ENCODE assay signal across 25 cellular contexts in genomic region chr2:181161615-181162014, GRCh38.
"Had no signal": no experiment of that assay in that cellular context is flagged by ENCODE, and none has a peak within 500 bp of the region (broad histone marks: within the 10 kb centered on the region; RNA-seq: fewer than 3 reads in every experiment).

No MANE protein-coding gene starts in this region.

- DNase-seq: colonic mucosa; effector CD8-positive, alpha-beta T cell; foreskin keratinocyte; hypothalamus; mesenchymal stem cell; mucosa of descending colon; naive B cell; nucleus accumbens; sigmoid colon; stimulated activated CD4-positive, alpha-beta T cell treated with anti-CD3 and anti-CD28 coated beads, Interleukin-2, amount 100 ng/mL, for 24 hours; stimulated activated CD4-positive, alpha-beta T cell treated with anti-CD3 and anti-CD28 coated beads, Interleukin-4, amount 100 ng/mL, for 24 hours; stimulated activated naive CD8-positive, alpha-beta T cell treated with anti-CD3 and anti-CD28 coated beads, Interleukin-15, Interleukin-2, amounts not matched to agents 100 U/mL and 50 U/mL, for 24 hours; substantia nigra; testis; tibial artery had no signal

- H3K36me3 ChIP-seq: colonic mucosa, esophagus muscularis mucosa, prostate gland, right atrium auricular region, sigmoid colon, tibial artery had no signal

- ATAC-seq: foreskin keratinocyte; mucosa of descending colon; stimulated activated memory B cell treated with anti-CD40 and anti-IgM and Interleukin-4, amounts not matched to agents 10 μg/mL and 1 μg/mL and 100 μg/mL, for 72 hours; stimulated activated naive CD8-positive, alpha-beta T cell treated with anti-CD3 and anti-CD28 coated beads, Interleukin-15, Interleukin-2, amounts not matched to agents 100 U/mL and 50 U/mL, for 24 hours had no signal

- H3K4me1 Mint-ChIP-seq: mesothelial cell of epicardium, nephron had no signal

- H3K27me3 Mint-ChIP-seq: dendritic cell treated with granulocyte-macrophage colony-stimulating factor and Interleukin-4, amounts not matched to agents 40 ng/mL and 50 ng/mL, for 4 days; naive B cell; stimulated activated memory B cell treated with anti-CD40 and anti-IgM and Interleukin-4, amounts not matched to agents 10 μg/mL and 1 μg/mL and 100 μg/mL, for 72 hours; type B pancreatic cell had no signal

- H3K27ac Mint-ChIP-seq: dendritic cell treated with granulocyte-macrophage colony-stimulating factor and Interleukin-4, amounts not matched to agents 40 ng/mL and 50 ng/mL, for 4 days; mesothelial cell of epicardium; nephron; stimulated activated memory B cell treated with anti-CD40 and anti-IgM and Interleukin-4, amounts not matched to agents 10 μg/mL and 1 μg/mL and 100 μg/mL, for 72 hours; type B pancreatic cell had no signal

- H3K4me3 ChIP-seq: colonic mucosa, esophagus muscularis mucosa, mucosa of descending colon, prostate gland, right atrium auricular region, sigmoid colon, testis, tibial artery had no signal

- H3K4me3 Mint-ChIP-seq: dendritic cell treated with granulocyte-macrophage colony-stimulating factor and Interleukin-4, amounts not matched to agents 40 ng/mL and 50 ng/mL, for 4 days; mesothelial cell of epicardium; naive B cell; nephron; stimulated activated memory B cell treated with anti-CD40 and anti-IgM and Interleukin-4, amounts not matched to agents 10 μg/mL and 1 μg/mL and 100 μg/mL, for 72 hours; type B pancreatic cell had no signal

- H3K4me1 ChIP-seq: colonic mucosa, esophagus muscularis mucosa, foreskin keratinocyte, prostate gland, right atrium auricular region, sigmoid colon, testis, tibial artery had no signal

- H3K27me3 ChIP-seq: colonic mucosa, esophagus muscularis mucosa, foreskin keratinocyte, right atrium auricular region, sigmoid colon, testis, tibial artery had no signal

- H3K9me3 ChIP-seq: colonic mucosa, esophagus muscularis mucosa, mucosa of descending colon, prostate gland, right atrium auricular region, sigmoid colon, testis, tibial artery had no signal

- FAIRE-seq: endothelial cell of umbilical vein, keratinocyte had no signal

- H3K27ac ChIP-seq: colonic mucosa, esophagus muscularis mucosa, foreskin keratinocyte, prostate gland, right atrium auricular region, sigmoid colon, testis, tibial artery had no signal

- H3K36me3 Mint-ChIP-seq: mesothelial cell of epicardium, type B pancreatic cell had no signal
